ENCODE assay signal across 14 cellular contexts in genomic region chr1:151501474-151501873, GRCh38. TPM values are rescaled to one million over a fixed set of nuclear protein-coding genes. Genes with fewer than 3 reads are reported as not detected.
A peak's percentile ranks its signal among the peaks of the same experiment; 100 is the strongest.
DNase-seq lines count a peak whose midpoint lies in the region; ATAC-seq and TF ChIP-seq lines count a peak whose summit lies in the region.
"Had no signal": no experiment of that assay in that cellular context is flagged by ENCODE, and none has a peak within 500 bp of the region (broad histone marks: within the 10 kb centered on the region; RNA-seq: fewer than 3 reads in every experiment).

No MANE protein-coding gene starts in this region.

- no peak overlapping the region for H3K18ac ChIP-seq in mesendoderm (ENCODE audit: low read length)

- no peak overlapping the region for H3K27ac ChIP-seq in brain microvascular endothelial cell
- H3K27ac ChIP-seq in mesendoderm (ENCODE audit: low read depth, low read length), result no peak overlapping the region
- H3K27ac ChIP-seq: heart left ventricle had no signal

- no peak overlapping the region for H3K23ac ChIP-seq in mesendoderm (ENCODE audit: low read length)

- H3K56ac ChIP-seq in mesendoderm (ENCODE audit: low read length), result no peak overlapping the region

- H2BK120ac ChIP-seq in mesendoderm (ENCODE audit: low read depth, low read length), result no peak overlapping the region

- H4K5ac ChIP-seq in mesendoderm (ENCODE audit: low read length), result no peak overlapping the region

- no peak overlapping the region for H2AK5ac ChIP-seq in mesendoderm (ENCODE audit: low read length)

- H3K4me3 ChIP-seq in brain microvascular endothelial cell (ENCODE audit: low read depth, low read length) (no peak overlapping the region), mesendoderm (ENCODE audit: low read length) (no peak overlapping the region)
- H3K4me3 ChIP-seq: heart left ventricle had no signal

- H3K4me3 Mint-ChIP-seq in CD14-positive monocyte, result no peak overlapping the region
- H3K4me3 Mint-ChIP-seq: activated CD4-positive, alpha-beta memory T cell treated with anti-CD3 and anti-CD28 coated beads for 36 hours; activated naive CD4-positive, alpha-beta T cell treated with anti-CD3 and anti-CD28 coated beads for 36 hours; T-cell had no signal

- H3K36me3 ChIP-seq in brain microvascular endothelial cell (replicated peaks) (no peaks in the 10 kb centered on the region), mesendoderm (ENCODE audit: control insufficient read depth, insufficient read depth, low read length) (no peaks in the 10 kb centered on the region)
- H3K36me3 ChIP-seq: heart left ventricle had no signal

- H2BK5ac ChIP-seq in mesendoderm (ENCODE audit: low read length), result no peak overlapping the region

- H3K4me1 Mint-ChIP-seq in CD14-positive monocyte, result no peaks in the 10 kb centered on the region
- H3K4me1 Mint-ChIP-seq: T-cell had no signal

- in situ Hi-C loops in brain microvascular endothelial cell (cut with HindIII; ENCODE audit: low pct_ligation_motif_present, low sequenced_read_pairs), result no loop called here

- no peak overlapping the region for H3K27ac Mint-ChIP-seq in CD14-positive monocyte
- H3K27ac Mint-ChIP-seq: activated CD4-positive, alpha-beta memory T cell treated with anti-CD3 and anti-CD28 coated beads for 36 hours; activated naive CD4-positive, alpha-beta T cell treated with anti-CD3 and anti-CD28 coated beads for 36 hours; T-cell had no signal

- no peak for DNase-seq in CD14-positive monocyte (ENCODE audit: low spot score)
- DNase-seq in HEK293T (ENCODE audit: extremely low spot score), result no peak
- no peak for DNase-seq in brain microvascular endothelial cell
- DNase-seq in mesendoderm, result peak; percentile 65
- no peak for DNase-seq in NCI-H2171 treated with DMSO at 0.1 percent for 48 hours (lab: John Stamatoyannopoulos, UW)
- no peak for DNase-seq in pons (ENCODE audit: low spot score)
- DNase-seq in AG08395 (ENCODE audit: low spot score), result no peak
- DNase-seq: activated CD4-positive, alpha-beta memory T cell treated with anti-CD3 and anti-CD28 coated beads for 36 hours; activated naive CD4-positive, alpha-beta T cell treated with anti-CD3 and anti-CD28 coated beads for 36 hours; DMS79 treated with DMSO at 0.1 percent for 48 hours; heart left ventricle; NCI-H1092; T-cell had no signal

- peak; percentile 20 for TF ChIP-seq CTCF in CD14-positive monocyte (IDR thresholded peaks at IDR 0.05)
- TF ChIP-seq CTCF in brain microvascular endothelial cell (IDR thresholded peaks at IDR 0.05; ENCODE audit: low read depth, low read length, missing control alignments), result peak; percentile 40

- no peak overlapping the region for H3K4ac ChIP-seq in mesendoderm (ENCODE audit: low read depth, low read length)

- H3K9ac ChIP-seq in mesendoderm (ENCODE audit: low read length), result no peak overlapping the region

- H3K27me3 ChIP-seq in brain microvascular endothelial cell (replicated peaks), result no peaks in the 10 kb centered on the region
- no peaks in the 10 kb centered on the region for H3K27me3 ChIP-seq in mesendoderm (ENCODE audit: insufficient read depth, low read length, poor library complexity)
- H3K27me3 ChIP-seq: heart left ventricle had no signal

- no peak for ATAC-seq in GM18511 (IDR thresholded peaks at IDR 0.05; ENCODE audit: unreplicated experiment)
- ATAC-seq: heart left ventricle, T-cell had no signal

- peaks cover 9 to 13% (median 9%) of the 10 kb centered on the region in 3 donors for H3K27me3 Mint-ChIP-seq in CD14-positive monocyte (ENCODE audit: low read depth in 3 of 3)

- H4K8ac ChIP-seq in mesendoderm (ENCODE audit: low read depth, low read length), result no peak overlapping the region

- no CpG with 5 or more reads among the region's 10 CpGs for WGBS in mesendoderm (ENCODE audit: extremely low coverage, insufficient coverage, low lambda C conversion rate)

- H2BK15ac ChIP-seq in mesendoderm (replicated peaks; ENCODE audit: low read depth), result no peak overlapping the region

- no peaks in the 10 kb centered on the region for H3K79me1 ChIP-seq in mesendoderm (ENCODE audit: low read length)

- intact Hi-C loops in CD14-positive monocyte (cut with micrococcal nuclease), result no loop called here

- no peaks in the 10 kb centered on the region for H3K36me3 Mint-ChIP-seq in CD14-positive monocyte
- H3K36me3 Mint-ChIP-seq: activated CD4-positive, alpha-beta memory T cell treated with anti-CD3 and anti-CD28 coated beads for 36 hours; T-cell had no signal

- H3K79me2 ChIP-seq in mesendoderm (ENCODE audit: control insufficient read depth, insufficient read depth, low read length), result no peaks in the 10 kb centered on the region

- H3K9me3 Mint-ChIP-seq in CD14-positive monocyte, result peaks cover 0 to 4% (median 0%) of the 10 kb centered on the region in 7 donors
- H3K9me3 Mint-ChIP-seq: activated CD4-positive, alpha-beta memory T cell treated with anti-CD3 and anti-CD28 coated beads for 36 hours; activated naive CD4-positive, alpha-beta T cell treated with anti-CD3 and anti-CD28 coated beads for 36 hours; T-cell had no signal

- CTCF ChIA-PET in HEK293T (lab: Yijun Ruan, JAX), result no interaction called here

- H3K4me1 ChIP-seq in mesendoderm (ENCODE audit: control insufficient read depth, low read depth, low read length), result peaks cover 2% of the 10 kb centered on the region

- POLR2A ChIA-PET in HEK293T (lab: Yijun Ruan, JAX), result interaction anchor here (1.6 kb wide), 1 partner anchor 9 kb away, joined by 9 read pairs; the partner anchor contains the start of gene CGN

- no peak overlapping the region for H3K4me2 ChIP-seq in mesendoderm (ENCODE audit: low read length)

TF ChIP-seq in HEK293T, 16 proteins besides CTCF, POLR2A, EP300 and RAD21:
- TF ChIP-seq ZNF384 (IDR thresholded peaks at IDR 0.05) (peak; percentile 89), SUZ12 (IDR thresholded peaks at IDR 0.05) (no peak)

RNA-seq across cellular contexts. Expression of gene CGN, which starts 9.7 kb away (rescaled TPM):
- not detected for polyA plus RNA-seq in CD14-positive monocyte
- polyA plus RNA-seq in mesendoderm (2013, experiment 1 of 2), result 26.5 TPM
- 26.5 TPM for polyA plus RNA-seq in mesendoderm (2013, experiment 2 of 2)

RNA-seq across cellular contexts. Expression of gene TUFT1, which starts 38.6 kb away (rescaled TPM):
- polyA plus RNA-seq in CD14-positive monocyte, result 1 to 10 TPM; 1.5 to 1.7 TPM
- polyA plus RNA-seq in mesendoderm (2013, experiment 1 of 2), result 16.9 TPM
- 17.1 TPM for polyA plus RNA-seq in mesendoderm (2013, experiment 2 of 2)

RNA-seq across cellular contexts. Expression of gene POGZ, which starts 42.2 kb away (rescaled TPM):
- 1 to 10 TPM in 1 of 2 donors, under 1 TPM in 1; 0.75 to 1.8 TPM for polyA plus RNA-seq in CD14-positive monocyte
- 43.2 TPM for polyA plus RNA-seq in mesendoderm (2013, experiment 1 of 2)
- 38.6 TPM for polyA plus RNA-seq in mesendoderm (2013, experiment 2 of 2)
